Comparison of ENCODE assay signal across 22 cellular contexts in the genomic region with DNA sequence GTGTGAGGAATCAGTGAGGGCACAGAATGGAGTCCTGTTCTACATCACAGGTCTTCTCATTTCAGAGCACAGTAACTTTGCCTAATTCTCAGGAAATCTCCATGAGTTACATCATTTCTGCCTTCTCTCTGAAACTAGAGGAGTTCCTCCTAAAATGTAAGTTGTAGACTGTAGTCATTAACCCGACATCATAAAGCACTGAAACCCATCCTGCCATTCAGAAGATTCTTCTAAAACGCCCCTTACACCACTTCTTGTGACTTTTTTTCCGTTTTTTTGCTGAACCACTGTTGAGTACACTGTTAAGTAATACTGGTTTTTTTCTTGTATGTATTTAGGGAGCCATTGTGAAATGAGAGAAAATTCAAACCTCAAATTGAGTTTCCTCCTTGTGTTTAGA.
"Had no signal": no experiment of that assay in that cellular context is flagged by ENCODE, and none has a peak within 500 bp of the region (broad histone marks: within the 10 kb centered on the region; RNA-seq: fewer than 3 reads in every experiment).

No MANE protein-coding gene starts in this region.

- H3K27ac ChIP-seq: foreskin keratinocyte, stomach, suprapubic skin, tibial nerve had no signal

- ATAC-seq: foreskin keratinocyte; left colon; mucosa of descending colon; stimulated activated memory B cell treated with anti-CD40 and anti-IgM and Interleukin-4, amounts not matched to agents 10 μg/mL and 1 μg/mL and 100 μg/mL, for 72 hours; WTC11 had no signal

- H3K9me3 Mint-ChIP-seq: activated naive CD4-positive, alpha-beta T cell treated with anti-CD3 and anti-CD28 coated beads for 36 hours; brain; neural crest cell; stimulated activated memory B cell treated with anti-CD40 and anti-IgM and Interleukin-4, amounts not matched to agents 10 μg/mL and 1 μg/mL and 100 μg/mL, for 72 hours; WTC11 had no signal

- H3K9me3 ChIP-seq: mucosa of descending colon, sigmoid colon, stomach, suprapubic skin, tibial nerve had no signal

- H3K4me1 Mint-ChIP-seq: brain; neural crest cell; stimulated activated memory B cell treated with anti-CD40 and anti-IgM and Interleukin-4, amounts not matched to agents 10 μg/mL and 1 μg/mL and 100 μg/mL, for 72 hours; WTC11 had no signal

- H3K4me3 ChIP-seq: mucosa of descending colon, sigmoid colon, smooth muscle cell, stomach, suprapubic skin, tibial nerve had no signal

- H3K27me3 Mint-ChIP-seq: brain; stimulated activated memory B cell treated with anti-CD40 and anti-IgM and Interleukin-4, amounts not matched to agents 10 μg/mL and 1 μg/mL and 100 μg/mL, for 72 hours had no signal

- H3K27me3 ChIP-seq: foreskin keratinocyte, sigmoid colon, stomach, suprapubic skin, tibial nerve had no signal

- H3K4me1 ChIP-seq: stomach, suprapubic skin, tibial nerve had no signal

- H3K27ac Mint-ChIP-seq: activated naive CD4-positive, alpha-beta T cell treated with anti-CD3 and anti-CD28 coated beads for 36 hours; stimulated activated memory B cell treated with anti-CD40 and anti-IgM and Interleukin-4, amounts not matched to agents 10 μg/mL and 1 μg/mL and 100 μg/mL, for 72 hours; WTC11 had no signal

- DNase-seq: activated CD4-positive, alpha-beta T cell treated with anti-CD3 and anti-CD28 coated beads, Interleukin-2, amount 50 U/mL, for 4 hours; activated naive CD4-positive, alpha-beta T cell treated with anti-CD3 and anti-CD28 coated beads for 36 hours; activated T-cell treated with anti-CD3 and anti-CD28 coated beads, Interleukin-2, amount 50 U/mL, for 48 hours; anterior cingulate cortex; dermis blood vessel endothelial cell; effector CD8-positive, alpha-beta T cell; erythroblast; foreskin keratinocyte; left colon; mesendoderm; mucosa of descending colon; sigmoid colon; stimulated activated CD4-positive, alpha-beta T cell treated with anti-CD3 and anti-CD28 coated beads, Interleukin-15, amount 100 ng/mL, for 24 hours; stomach; T-helper 9 cell had no signal

- H3K4me3 Mint-ChIP-seq: activated naive CD4-positive, alpha-beta T cell treated with anti-CD3 and anti-CD28 coated beads for 36 hours; brain; neural crest cell; stimulated activated memory B cell treated with anti-CD40 and anti-IgM and Interleukin-4, amounts not matched to agents 10 μg/mL and 1 μg/mL and 100 μg/mL, for 72 hours; WTC11 had no signal

- H3K4me2 ChIP-seq: smooth muscle cell had no signal
